26 cellular contexts compared by ENCODE assay signal in the genomic region with DNA sequence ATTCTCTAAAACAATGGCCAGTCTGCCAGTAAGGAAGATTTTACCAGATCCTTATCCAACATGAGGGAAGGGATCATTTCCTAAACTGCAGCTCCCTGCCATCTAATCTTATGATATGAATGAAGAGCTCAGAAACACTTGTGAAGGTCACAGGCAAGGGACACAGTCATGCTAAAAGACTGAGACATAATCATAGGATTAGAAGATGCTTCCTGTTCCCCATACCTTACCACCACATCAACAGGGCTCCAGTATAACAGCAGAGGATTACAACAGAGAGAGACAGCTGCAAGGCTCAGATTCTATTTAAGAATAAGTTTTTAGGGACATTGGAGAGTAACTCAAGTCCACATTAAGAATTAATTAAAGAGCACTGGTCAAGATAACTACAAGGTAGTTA.
DNase-seq lines count a peak whose midpoint lies in the region; FAIRE-seq and TF ChIP-seq lines count a peak whose summit lies in the region.
"Had no signal": no experiment of that assay in that cellular context is flagged by ENCODE, and none has a peak within 500 bp of the region (broad histone marks: within the 10 kb centered on the region; RNA-seq: fewer than 3 reads in every experiment).

No MANE protein-coding gene starts in this region.

- no peak overlapping the region for H3K27ac Mint-ChIP-seq in endodermal cell
- H3K27ac Mint-ChIP-seq: activated naive CD4-positive, alpha-beta T cell treated with anti-CD3 and anti-CD28 coated beads, Interleukin-2, amount 50 U/mL, for 24 hours; dendritic cell treated with granulocyte-macrophage colony-stimulating factor and Interleukin-4, amounts not matched to agents 40 ng/mL and 50 ng/mL, for 4 days; memory B cell; naive thymus-derived CD4-positive, alpha-beta T cell; stimulated activated naive B cell treated with anti-CD40 and anti-IgM and Interleukin-4, amounts not matched to agents 10 μg/mL and 1 μg/mL and 100 μg/mL, for 72 hours; T-helper 2 cell treated with Interferon-gamma antibody and Interleukin-4, amounts not matched to agents 5 μg/mL and 100 μg/mL, for 36 hours; WTC11 had no signal

- H3K27me3 Mint-ChIP-seq in endodermal cell (ENCODE audit: insufficient read depth), result no peaks in the 10 kb centered on the region
- H3K27me3 Mint-ChIP-seq: activated naive CD4-positive, alpha-beta T cell treated with anti-CD3 and anti-CD28 coated beads, Interleukin-2, amount 50 U/mL, for 24 hours; dendritic cell treated with granulocyte-macrophage colony-stimulating factor and Interleukin-4, amounts not matched to agents 40 ng/mL and 50 ng/mL, for 4 days; memory B cell; naive thymus-derived CD4-positive, alpha-beta T cell; stimulated activated naive B cell treated with anti-CD40 and anti-IgM and Interleukin-4, amounts not matched to agents 10 μg/mL and 1 μg/mL and 100 μg/mL, for 72 hours had no signal

- H3K4me1 ChIP-seq in GM23248 (ENCODE audit: insufficient read depth) (peaks cover 12% of the 10 kb centered on the region), endodermal cell (ENCODE audit: control insufficient read depth, insufficient read depth, low read length) (no peaks in the 10 kb centered on the region), esophagus muscularis mucosa (peaks cover 0 to 5% (median 0%) of the 10 kb centered on the region in 4 donors)
- H3K4me1 ChIP-seq: heart left ventricle had no signal

- in situ Hi-C loops in GM23248 (cut with MboI), result no loop called here

- H3K36me3 Mint-ChIP-seq in endodermal cell (ENCODE audit: low read depth), result peaks cover 66% of the 10 kb centered on the region

- H3K27ac ChIP-seq in GM23248 (no peak overlapping the region), endodermal cell (ENCODE audit: low read depth, low read length) (no peak overlapping the region), esophagus muscularis mucosa (replicated peaks in 1 of 4) (no peak overlapping the region)
- H3K27ac ChIP-seq: cardiac muscle cell, heart left ventricle had no signal

- H3K4me1 Mint-ChIP-seq in endodermal cell, result no peaks in the 10 kb centered on the region
- H3K4me1 Mint-ChIP-seq: activated naive CD4-positive, alpha-beta T cell treated with anti-CD3 and anti-CD28 coated beads, Interleukin-2, amount 50 U/mL, for 24 hours; memory B cell; naive thymus-derived CD4-positive, alpha-beta T cell; stimulated activated naive B cell treated with anti-CD40 and anti-IgM and Interleukin-4, amounts not matched to agents 10 μg/mL and 1 μg/mL and 100 μg/mL, for 72 hours had no signal

- H3K36me3 ChIP-seq in GM23248 (ENCODE audit: low read depth) (no peaks in the 10 kb centered on the region), endodermal cell (ENCODE audit: control insufficient read depth, insufficient read depth, low read length) (peaks cover 35% of the 10 kb centered on the region), esophagus muscularis mucosa (no peaks in the 10 kb centered on the region)
- H3K36me3 ChIP-seq: cardiac muscle cell, heart left ventricle had no signal

- H3K4me3 ChIP-seq in GM23248 (no peak overlapping the region), endodermal cell (ENCODE audit: low read length) (peak overlapping the region; percentile 18), esophagus muscularis mucosa (no peak overlapping the region)
- H3K4me3 ChIP-seq: cardiac muscle cell, heart left ventricle had no signal

- intact Hi-C loops in esophagus muscularis mucosa (cut with DNase I), result no loop called here

- H3K27me3 ChIP-seq in GM23248 (replicated peaks; ENCODE audit: insufficient read depth), result no peaks in the 10 kb centered on the region
- no peaks in the 10 kb centered on the region for H3K27me3 ChIP-seq in endodermal cell (ENCODE audit: control insufficient read depth, insufficient read depth, low read length, poor library complexity, severe bottlenecking)
- H3K27me3 ChIP-seq in esophagus muscularis mucosa, result no peaks in the 10 kb centered on the region
- H3K27me3 ChIP-seq: cardiac muscle cell, heart left ventricle had no signal

- H3K4me2 ChIP-seq in GM23248 (ENCODE audit: unreplicated experiment), result no peak overlapping the region

- H3K9ac ChIP-seq in GM23248 (no peak overlapping the region), endodermal cell (ENCODE audit: extremely low read depth, low read length, poor library complexity, severe bottlenecking) (no peak overlapping the region)

- peak; percentile 6 for DNase-seq in GM23248
- DNase-seq in MV-4-11 (lab: John Stamatoyannopoulos, UW), result peak; percentile 88
- DNase-seq in endodermal cell, result no peak
- DNase-seq in non-pigmented ciliary epithelial cell (ENCODE audit: low read depth), result peak; percentile 47
- no peak for DNase-seq in urothelium cell line (ENCODE audit: low spot score)
- DNase-seq in esophagus muscularis mucosa (ENCODE audit: extremely low spot score), result no peak
- DNase-seq in AG20443 (ENCODE audit: low spot score), result no peak
- no peak for DNase-seq in NCI-H510A (lab: John Stamatoyannopoulos, UW)
- DNase-seq: anterior cingulate cortex; C1 segment of cervical spinal cord; heart left ventricle; KG1; left cardiac atrium; naive thymus-derived CD4-positive, alpha-beta T cell; NCI-H187 treated with DMSO at 0.1 percent for 48 hours; NCI-H526 treated with DMSO at 0.1 percent for 48 hours; stimulated activated CD4-positive, alpha-beta T cell treated with anti-CD3 and anti-CD28 coated beads, Interleukin-2, amount 100 ng/mL, for 48 hours; stimulated activated naive B cell treated with anti-CD40 and anti-IgM and Interleukin-4, amounts not matched to agents 10 μg/mL and 1 μg/mL and 100 μg/mL, for 72 hours had no signal

- H3K79me2 ChIP-seq in GM23248 (ENCODE audit: insufficient read depth), result no peaks in the 10 kb centered on the region

- TF ChIP-seq POLR2A in esophagus muscularis mucosa (IDR thresholded peaks at IDR 0.05; ENCODE audit: low read depth), result no peak

- H3K9me3 ChIP-seq in GM23248 (ENCODE audit: low read depth) (no peaks in the 10 kb centered on the region), endodermal cell (ENCODE audit: control insufficient read depth, low read length) (peaks cover 45% of the 10 kb centered on the region), esophagus muscularis mucosa (peaks cover 0 to 11% (median 0%) of the 10 kb centered on the region in 4 donors)

- TF ChIP-seq EP300 in esophagus muscularis mucosa (IDR thresholded peaks at IDR 0.05), result no peak

- FAIRE-seq in urothelium cell line (lab: Jason Lieb, UNC), result no peak
- FAIRE-seq: D721Med, endometrium had no signal

- H3K9me2 ChIP-seq in GM23248 (ENCODE audit: insufficient read depth), result no peaks in the 10 kb centered on the region

- TF ChIP-seq CTCF in endodermal cell (conservative IDR thresholded peaks at IDR 0.05) (no peak), esophagus muscularis mucosa (IDR thresholded peaks at IDR 0.05) (no peak)

- H4K20me1 ChIP-seq in GM23248 (ENCODE audit: insufficient read depth), result no peaks in the 10 kb centered on the region

- peaks cover 51% of the 10 kb centered on the region for H3K9me3 Mint-ChIP-seq in endodermal cell

- H3K4me3 Mint-ChIP-seq in endodermal cell, result no peak overlapping the region
- H3K4me3 Mint-ChIP-seq: activated naive CD4-positive, alpha-beta T cell treated with anti-CD3 and anti-CD28 coated beads, Interleukin-2, amount 50 U/mL, for 24 hours; dendritic cell treated with granulocyte-macrophage colony-stimulating factor and Interleukin-4, amounts not matched to agents 40 ng/mL and 50 ng/mL, for 4 days; memory B cell; naive thymus-derived CD4-positive, alpha-beta T cell; stimulated activated naive B cell treated with anti-CD40 and anti-IgM and Interleukin-4, amounts not matched to agents 10 μg/mL and 1 μg/mL and 100 μg/mL, for 72 hours; T-helper 2 cell treated with Interferon-gamma antibody and Interleukin-4, amounts not matched to agents 5 μg/mL and 100 μg/mL, for 36 hours; WTC11 had no signal

- no peak overlapping the region for H2AFZ ChIP-seq in GM23248

- peaks cover 18% of the 10 kb centered on the region for H3F3A ChIP-seq in GM23248 (ENCODE audit: insufficient read depth)

Comparison
In these comparisons a context has a peak if more than half of its experiments do, and no peak if none do; other contexts are left out.
1. DNase-seq: peak in GM23248 (single experiment), MV-4-11 (single experiment) and non-pigmented ciliary epithelial cell (single experiment); none in endodermal cell (single experiment), urothelium cell line (single experiment), esophagus muscularis mucosa (single experiment), AG20443 (single experiment) and NCI-H510A (single experiment).